ENCODE assay signal across 8 cellular contexts in genomic region chr2:112481050-112481527, GRCh38. TPM values are rescaled to one million over a fixed set of nuclear protein-coding genes. Genes with fewer than 3 reads are reported as not detected.
A peak's percentile ranks its signal among the peaks of the same experiment; 100 is the strongest.
DNase-seq lines count a peak whose midpoint lies in the region; TF ChIP-seq lines count a peak whose summit lies in the region.

No MANE protein-coding gene starts in this region.

- H3K4me1 Mint-ChIP-seq in activated naive CD4-positive, alpha-beta T cell treated with anti-CD3 and anti-CD28 coated beads, Interleukin-2, amount 50 U/mL, for 24 hours, result peaks cover 32% of the 10 kb centered on the region

- TF ChIP-seq CTCF in MM.1S (IDR thresholded peaks at IDR 0.05; ENCODE audit: low read length) (peak; percentile 84), ovary (IDR thresholded peaks at IDR 0.05) (peak; percentile 39 to 61 (median 54))

- H3K4me2 ChIP-seq in MM.1S (ENCODE audit: low read depth, low read length), result peak overlapping the region; percentile 93

- no peaks in the 10 kb centered on the region for H3K36me3 Mint-ChIP-seq in activated naive CD4-positive, alpha-beta T cell treated with anti-CD3 and anti-CD28 coated beads, Interleukin-2, amount 50 U/mL, for 24 hours

- H3K4me3 Mint-ChIP-seq in activated naive CD4-positive, alpha-beta T cell treated with anti-CD3 and anti-CD28 coated beads, Interleukin-2, amount 50 U/mL, for 24 hours, result peak overlapping the region; percentile 97

- H3K9ac ChIP-seq in MM.1S (ENCODE audit: low read length) (peak overlapping the region; percentile 59), SK-N-MC (ENCODE audit: insufficient read length) (peak overlapping the region; percentile 79)

- H3K9me3 ChIP-seq in MM.1S (replicated peaks; ENCODE audit: insufficient read depth, low read length), result no peaks in the 10 kb centered on the region
- no peaks in the 10 kb centered on the region for H3K9me3 ChIP-seq in SK-N-MC (ENCODE audit: low read depth, low read length)
- H3K9me3 ChIP-seq in ovary, result no peaks in the 10 kb centered on the region
- no peaks in the 10 kb centered on the region for H3K9me3 ChIP-seq in thymus (ENCODE audit: control insufficient read depth)

- peak; percentile 58 for DNase-seq in GF-D8 (lab: John Stamatoyannopoulos, UW)
- DNase-seq in HCEC 1CT, result peak; percentile 84
- peak; percentile 85 for DNase-seq in MM.1S
- peak; percentile 18 for DNase-seq in SK-N-MC (ENCODE audit: low read depth, low spot score)
- peak; percentile 76 to 96 (median 91) for DNase-seq in head of caudate nucleus
- peak; percentile 68 to 83 (median 76) for DNase-seq in ovary

- peak overlapping the region; percentile 96 for H3K27ac Mint-ChIP-seq in activated naive CD4-positive, alpha-beta T cell treated with anti-CD3 and anti-CD28 coated beads, Interleukin-2, amount 50 U/mL, for 24 hours

- intact Hi-C loops in head of caudate nucleus (cut with DNase I), result loop anchor here (5.0 to 10.0 kb wide), 4 partner anchors 61 to 226 kb away; partner anchors contain the start of genes POLR1B, SLC20A1, ZC3H6 and ZC3H8
- intact Hi-C loops in ovary (cut with DNase I), result loop anchor here (5.0 to 10.0 kb wide), 4 partner anchors 61 to 166 kb away; partner anchors contain the start of genes CHCHD5 (in 3 of the 4), POLR1B (in 2 of the 4) and SLC20A1 (in 1 of the 4)

- no peaks in the 10 kb centered on the region for H4K20me1 ChIP-seq in MM.1S (ENCODE audit: insufficient read depth, low read length)

- H3K9me3 Mint-ChIP-seq in activated naive CD4-positive, alpha-beta T cell treated with anti-CD3 and anti-CD28 coated beads, Interleukin-2, amount 50 U/mL, for 24 hours, result no peaks in the 10 kb centered on the region

- H3K36me3 ChIP-seq in MM.1S (replicated peaks; ENCODE audit: insufficient read depth, low read length) (no peaks in the 10 kb centered on the region), SK-N-MC (ENCODE audit: insufficient read depth, low read length) (peaks cover 6% of the 10 kb centered on the region; the same call in 1 of the 2 replicates), ovary (no peaks in the 10 kb centered on the region), thymus (ENCODE audit: control insufficient read depth, insufficient read depth) (peaks cover 5% of the 10 kb centered on the region)

- TF ChIP-seq POLR2A in ovary (IDR thresholded peaks at IDR 0.05), result no peak

- peaks cover 15% of the 10 kb centered on the region for H3K4me1 ChIP-seq in MM.1S (ENCODE audit: low read length)
- H3K4me1 ChIP-seq in ovary (ENCODE audit: insufficient read depth), result peaks cover 6% of the 10 kb centered on the region
- peaks cover 15% of the 10 kb centered on the region for H3K4me1 ChIP-seq in thymus (ENCODE audit: control insufficient read depth, insufficient read depth, low read length)

- no peaks in the 10 kb centered on the region for H3K27me3 ChIP-seq in MM.1S (replicated peaks; ENCODE audit: insufficient read depth, low read length)
- H3K27me3 ChIP-seq in ovary, result no peaks in the 10 kb centered on the region
- H3K27me3 ChIP-seq in thymus (ENCODE audit: control insufficient read depth, insufficient read depth), result no peaks in the 10 kb centered on the region

- peaks cover 36% of the 10 kb centered on the region for H3K79me2 ChIP-seq in MM.1S (ENCODE audit: low read length)

- H3F3A ChIP-seq in MM.1S (ENCODE audit: insufficient read depth, low read length), result peaks cover 17% of the 10 kb centered on the region

- no peak for TF ChIP-seq EP300 in ovary (IDR thresholded peaks at IDR 0.05)

- H2AFZ ChIP-seq in MM.1S (ENCODE audit: low read length), result peak overlapping the region; percentile 94

- H3K4me3 ChIP-seq in MM.1S (ENCODE audit: low read length) (peak overlapping the region; percentile 77), SK-N-MC (peak overlapping the region; percentile 96), ovary (peak overlapping the region; percentile 85), thymus (ENCODE audit: low read length) (peak overlapping the region; percentile 93)

- 0 to 1% (median 1%) methylated on average over 17 to 19 of the region's 19 CpGs for WGBS in ovary, 3 donors
- WGBS in thymus, result under 1% methylated on average over 19 of the region's 19 CpGs

- H3K27me3 Mint-ChIP-seq in activated naive CD4-positive, alpha-beta T cell treated with anti-CD3 and anti-CD28 coated beads, Interleukin-2, amount 50 U/mL, for 24 hours, result no peaks in the 10 kb centered on the region

- no peaks in the 10 kb centered on the region for H3K9me2 ChIP-seq in MM.1S (replicated peaks; ENCODE audit: insufficient read depth, low read length)

- H3K27ac ChIP-seq in MM.1S (ENCODE audit: low read length) (peak overlapping the region; percentile 40; the same call in 1 of the 2 replicates), SK-N-MC (peak overlapping the region; percentile 47), ovary (peak overlapping the region in 1 of 2 donors; percentile 82), thymus (ENCODE audit: low read depth) (peak overlapping the region; percentile 84)

RNA-seq across cellular contexts. Expression of gene TTL, which starts 0.9 kb away (rescaled TPM):
- total RNA-seq in ovary, result 10 to 100 TPM in 6 of 7 donors, 1 to 10 TPM in 1; 3.7 to 23.6 (median 18.3) TPM
- polyA plus RNA-seq in ovary (10 to 100 TPM in 1 of 2 donors, 1 to 10 TPM in 1; 5.8 to 22.4 TPM), thymus (18.7 TPM)

RNA-seq across cellular contexts. Expression of gene RGPD8, which starts 47.6 kb away (rescaled TPM):
- total RNA-seq in ovary, result 10 to 100 TPM; 10.8 to 23.5 (median 16.8) TPM
- polyA plus RNA-seq in ovary (1 to 10 TPM in 1 of 2 donors, under 1 TPM in 1; 0.70 to 3.3 TPM), thymus (1.8 TPM)

Comparison
In these comparisons a context has a peak if more than half of its experiments do, and no peak if none do; other contexts are left out.
1. DNase-seq: peak in every context shown above with its lines; median percentile 91 in head of caudate nucleus; 85 in MM.1S; 84 in HCEC 1CT; 76 in ovary; 58 in GF-D8; 18 in SK-N-MC.